ENCODE assay signal across 15 cellular contexts in the genomic region with DNA sequence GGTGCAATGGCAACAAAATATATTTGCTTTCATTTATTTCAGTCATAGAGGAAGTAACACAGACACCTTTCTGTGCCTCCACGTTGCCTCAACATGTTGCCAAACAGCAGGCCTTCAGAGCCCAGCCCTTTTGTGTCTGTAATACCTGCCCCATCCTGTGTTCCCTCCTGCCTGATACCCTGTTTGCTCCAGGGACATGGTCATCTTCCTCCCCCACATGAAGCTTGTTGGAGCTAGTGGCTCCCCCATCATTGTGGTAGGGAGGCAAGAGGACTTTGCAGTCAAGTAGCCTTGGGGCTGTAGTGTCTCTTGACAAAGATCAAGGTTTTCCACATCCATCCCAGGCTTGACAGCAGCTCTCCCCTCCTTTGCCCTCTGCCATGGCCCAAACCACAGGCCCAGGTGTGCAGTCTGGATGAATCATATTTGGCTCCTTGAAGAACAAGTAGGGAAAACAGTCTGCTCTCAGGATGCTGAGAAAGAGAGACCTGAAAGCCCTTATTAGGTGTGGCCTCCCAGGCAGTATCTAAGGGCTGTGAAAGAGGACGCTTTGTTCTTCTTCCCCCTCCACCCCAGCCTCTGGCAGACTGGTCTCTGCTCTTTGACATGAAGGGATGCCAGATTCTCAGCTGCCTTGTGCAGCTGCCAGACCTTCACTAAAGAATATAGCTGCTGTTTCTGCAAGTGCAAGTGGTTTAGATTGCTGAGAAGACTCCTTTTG.
DNase-seq lines count a peak whose midpoint lies in the region; ATAC-seq, FAIRE-seq and TF ChIP-seq lines count a peak whose summit lies in the region.
"Had no signal": no experiment of that assay in that cellular context is flagged by ENCODE, and none has a peak within 500 bp of the region (broad histone marks: within the 10 kb centered on the region; RNA-seq: fewer than 3 reads in every experiment).

No MANE protein-coding gene starts in this region.

- H3K36me3 ChIP-seq in heart left ventricle (no peaks in the 10 kb centered on the region), prostate gland (no peaks in the 10 kb centered on the region), small intestine (ENCODE audit: control insufficient read depth in 2 of 2, insufficient read depth in 2 of 2, low read length in 2 of 2) (no peaks in the 10 kb centered on the region)
- H3K36me3 ChIP-seq: adrenal gland, spleen had no signal

- H3K27me3 ChIP-seq in heart left ventricle: no peaks in the 10 kb centered on the region
- H3K27me3 ChIP-seq in prostate gland (replicated peaks; ENCODE audit: insufficient read depth): no peaks in the 10 kb centered on the region
- H3K27me3 ChIP-seq in small intestine (ENCODE audit: control insufficient read depth in 2 of 2, insufficient read depth in 2 of 2, low read length in 2 of 2): no peaks in the 10 kb centered on the region
- H3K27me3 ChIP-seq: adrenal gland had no signal

- intact Hi-C loops in heart left ventricle (cut with DNase I): loop anchor here in 2 of 10 donors (5.0 to 10.0 kb wide), 2 partner anchors 83 to 195 kb away; no protein-coding TSS in a partner anchor
- intact Hi-C loops in prostate gland (cut with DNase I): no loop called here

- ATAC-seq in heart left ventricle (peak; percentile 85 to 92 (median 88)), HG02610 (IDR thresholded peaks at IDR 0.05; ENCODE audit: unreplicated experiment) (no peak)

- H3K4me1 ChIP-seq in heart left ventricle (peaks cover 0 to 32% (median 22%) of the 10 kb centered on the region in 12 donors), prostate gland (replicated peaks) (no peaks in the 10 kb centered on the region), small intestine (ENCODE audit: control insufficient read depth in 2 of 2, insufficient read depth in 1 of 2, low read depth in 1 of 2, low read length in 1 of 2) (no peaks in the 10 kb centered on the region)
- H3K4me1 ChIP-seq: adrenal gland, spleen had no signal

- H3K4me3 ChIP-seq in heart left ventricle (no peak overlapping the region), prostate gland (no peak overlapping the region), small intestine (ENCODE audit: low read depth in 1 of 2, low read length in 2 of 2) (no peak overlapping the region)
- H3K4me3 ChIP-seq: adrenal gland, dorsolateral prefrontal cortex, spleen had no signal

- TF ChIP-seq CTCF in heart left ventricle (IDR thresholded peaks at IDR 0.05) (no peak), prostate gland (IDR thresholded peaks at IDR 0.05) (no peak)

- TF ChIP-seq POLR2A in heart left ventricle (IDR thresholded peaks at IDR 0.05) (no peak), prostate gland (IDR thresholded peaks at IDR 0.05) (no peak)

- H3K27ac ChIP-seq in heart left ventricle (peak overlapping the region; percentile 45 to 83 (median 67)), prostate gland (no peak overlapping the region), small intestine (ENCODE audit: low read depth in 1 of 2, low read length in 1 of 2) (peak overlapping the region in 1 of 2 donors; percentile 46)
- H3K27ac ChIP-seq: dorsolateral prefrontal cortex, spleen had no signal

- peak; percentile 8 for DNase-seq in COLO829 (ENCODE audit: low spot score)
- peak; percentile 2 for DNase-seq in SW480 (ENCODE audit: low spot score)
- DNase-seq in heart left ventricle: peak in 4 of 5 donors; percentile 24 to 59 (median 42)
- DNase-seq in prostate gland (ENCODE audit: low spot score): peak; percentile 22
- no peak for DNase-seq in GM03348 (ENCODE audit: low spot score)
- DNase-seq in NCI-H748 treated with DMSO at 0.1 percent for 48 hours (lab: John Stamatoyannopoulos, UW): no peak
- DNase-seq in small intestine: no peak
- DNase-seq: dorsolateral prefrontal cortex, NCI-H1105 treated with DMSO at 0.1 percent for 48 hours, NCI-H524, SHP77 treated with DMSO at 0.1 percent for 48 hours, spleen had no signal

- 34 to 55% (median 39%) methylated on average over 2 of the region's 2 CpGs for WGBS in heart left ventricle, 4 donors
- 26% methylated on average over 2 of the region's 2 CpGs for WGBS in prostate gland
- whole genome bisulfite sequencing in small intestine, 3 donors: 30 to 53% (median 43%) methylated on average over 2 of the region's 2 CpGs

- H3K9me3 ChIP-seq in heart left ventricle (no peaks in the 10 kb centered on the region), prostate gland (no peaks in the 10 kb centered on the region), small intestine (ENCODE audit: control insufficient read depth, low read depth) (no peaks in the 10 kb centered on the region)
- H3K9me3 ChIP-seq: adrenal gland, spleen had no signal

- no peak for FAIRE-seq in small intestine (lab: Jason Lieb, UNC)
- FAIRE-seq: islet of Langerhans had no signal

Comparison
In these comparisons a context has a peak if more than half of its experiments do, and no peak if none do; other contexts are left out.
1. DNase-seq: peak in COLO829 (single experiment), SW480 (single experiment), heart left ventricle (4 of 5) and prostate gland (single experiment); none in GM03348 (single experiment), NCI-H748 treated with DMSO at 0.1 percent for 48 hours (single experiment) and small intestine (single experiment).
2. H3K27ac ChIP-seq: peak in heart left ventricle (12 of 12); none in prostate gland (0 of 2).